In genomic region chr3:31193871-31194270, GRCh38 we compare ENCODE assay signal across 25 cellular contexts.
"Had no signal": no experiment of that assay in that cellular context is flagged by ENCODE, and none has a peak within 500 bp of the region (broad histone marks: within the 10 kb centered on the region; RNA-seq: fewer than 3 reads in every experiment).

No MANE protein-coding gene starts in this region.

- H3K4me3 ChIP-seq: PC-9 had no signal

- H2AFZ ChIP-seq: PC-9 had no signal

- H3K4me3 Mint-ChIP-seq: activated B cell treated with CpG ODN at 0.5 μM for 24 hours; activated CD8-positive, alpha-beta T cell treated with anti-CD3 and anti-CD28 coated beads, Interleukin-2, amount 10 ng/mL, durations not matched to agents 7 days and 5 days; activated naive CD4-positive, alpha-beta T cell treated with anti-CD3 and anti-CD28 coated beads, Interleukin-2, amount 10 ng/mL, durations not matched to agents 7 days and 5 days; activated naive CD8-positive, alpha-beta T cell treated with anti-CD3 and anti-CD28 coated beads, Interleukin-2, amount 10 ng/mL, durations not matched to agents 7 days and 5 days; activated T-cell treated with anti-CD3 and anti-CD28 coated beads, Interleukin-2, amount 50 U/mL, for 24 hours; T-helper 17 cell had no signal

- DNase-seq: activated B cell treated with CpG ODN at 0.5 μM for 24 hours; activated CD4-positive, alpha-beta T cell treated with anti-CD3 and anti-CD28 coated beads for 1 hour; activated CD4-positive, alpha-beta T cell treated with anti-CD3 and anti-CD28 coated beads, Interleukin-2, amount 50 U/mL, for 1 hour; activated CD8-positive, alpha-beta memory T cell treated with anti-CD3 and anti-CD28 coated beads, Interleukin-2, amount 50 U/mL, for 48 hours; activated CD8-positive, alpha-beta T cell treated with anti-CD3 and anti-CD28 coated beads, Interleukin-2, amount 10 ng/mL, durations not matched to agents 7 days and 5 days; activated gamma-delta T cell; activated naive CD4-positive, alpha-beta T cell treated with anti-CD3 and anti-CD28 coated beads, Interleukin-2, amount 10 ng/mL, durations not matched to agents 7 days and 5 days; activated naive CD8-positive, alpha-beta T cell treated with anti-CD3 and anti-CD28 coated beads, Interleukin-2, amount 10 ng/mL, durations not matched to agents 7 days and 5 days; activated T-cell treated with anti-CD3 and anti-CD28 coated beads, Interleukin-2, amount 50 U/mL, for 24 hours; amniotic stem cell; cerebellar nuclear complex; MV-4-11; NCI-H1105; NCI-H1436; NCI-H1694 treated with DMSO at 0.1 percent for 48 hours; NCI-H2029 treated with DMSO at 0.1 percent for 48 hours; NCI-H345; NCI-H510A; NCI-H526 treated with DMSO at 0.1 percent for 48 hours; NCI-H82; PC-9; SHP77 treated with DMSO at 0.1 percent for 48 hours; T-helper 17 cell; T-helper 9 cell had no signal

- ATAC-seq: activated CD8-positive, alpha-beta T cell treated with anti-CD3 and anti-CD28 coated beads, Interleukin-2, amount 10 ng/mL, durations not matched to agents 7 days and 5 days; T-helper 17 cell had no signal

- H3K27ac ChIP-seq: KMS-11, PC-9 had no signal

- H3K9me3 Mint-ChIP-seq: activated B cell treated with CpG ODN at 0.5 μM for 24 hours; activated T-cell treated with anti-CD3 and anti-CD28 coated beads, Interleukin-2, amount 50 U/mL, for 24 hours had no signal

- H3K4me2 ChIP-seq: KMS-11, PC-9 had no signal

- H3K27ac Mint-ChIP-seq: activated B cell treated with CpG ODN at 0.5 μM for 24 hours; activated CD8-positive, alpha-beta T cell treated with anti-CD3 and anti-CD28 coated beads, Interleukin-2, amount 10 ng/mL, durations not matched to agents 7 days and 5 days; activated naive CD4-positive, alpha-beta T cell treated with anti-CD3 and anti-CD28 coated beads, Interleukin-2, amount 10 ng/mL, durations not matched to agents 7 days and 5 days; activated naive CD8-positive, alpha-beta T cell treated with anti-CD3 and anti-CD28 coated beads, Interleukin-2, amount 10 ng/mL, durations not matched to agents 7 days and 5 days; activated T-cell treated with anti-CD3 and anti-CD28 coated beads, Interleukin-2, amount 50 U/mL, for 24 hours; T-helper 17 cell had no signal

- H3K27me3 Mint-ChIP-seq: activated naive CD4-positive, alpha-beta T cell treated with anti-CD3 and anti-CD28 coated beads, Interleukin-2, amount 10 ng/mL, durations not matched to agents 7 days and 5 days; activated naive CD8-positive, alpha-beta T cell treated with anti-CD3 and anti-CD28 coated beads, Interleukin-2, amount 10 ng/mL, durations not matched to agents 7 days and 5 days; activated T-cell treated with anti-CD3 and anti-CD28 coated beads, Interleukin-2, amount 50 U/mL, for 24 hours; T-helper 17 cell had no signal

- H3K4me1 Mint-ChIP-seq: activated B cell treated with CpG ODN at 0.5 μM for 24 hours; activated naive CD4-positive, alpha-beta T cell treated with anti-CD3 and anti-CD28 coated beads, Interleukin-2, amount 10 ng/mL, durations not matched to agents 7 days and 5 days; activated naive CD8-positive, alpha-beta T cell treated with anti-CD3 and anti-CD28 coated beads, Interleukin-2, amount 10 ng/mL, durations not matched to agents 7 days and 5 days; T-helper 17 cell had no signal

- H3K9ac ChIP-seq: KMS-11 had no signal
